ENCODE assay signal across 12 cellular contexts in genomic region chr15:68637755-68638405, GRCh38. TPM values are rescaled to one million over a fixed set of nuclear protein-coding genes. Genes with fewer than 3 reads are reported as not detected.
A peak's percentile ranks its signal among the peaks of the same experiment; 100 is the strongest.
DNase-seq lines count a peak whose midpoint lies in the region; ATAC-seq and TF ChIP-seq lines count a peak whose summit lies in the region.
"Had no signal": no experiment of that assay in that cellular context is flagged by ENCODE, and none has a peak within 500 bp of the region (broad histone marks: within the 10 kb centered on the region; RNA-seq: fewer than 3 reads in every experiment).

No MANE protein-coding gene starts in this region.

- no peak for TF ChIP-seq CTCF in breast epithelium (IDR thresholded peaks at IDR 0.05)
- TF ChIP-seq CTCF in MCF 10A (IDR thresholded peaks at IDR 0.05; ENCODE audit: unreplicated experiment): no peak
- no peak for TF ChIP-seq CTCF in endothelial cell (IDR thresholded peaks at IDR 0.05; ENCODE audit: unreplicated experiment)
- no peak for TF ChIP-seq CTCF in mucosa of descending colon (IDR thresholded peaks at IDR 0.05)
- no peak for TF ChIP-seq CTCF in uterus (IDR thresholded peaks at IDR 0.05)

- POLR2A ChIA-PET in MCF 10A (lab: Yijun Ruan, JAX): interaction anchor here (1.2 kb wide), 1 partner anchor 393 kb away, joined by 4 read pairs; no protein-coding TSS in a partner anchor

- H3K4me3 Mint-ChIP-seq in MCF 10A (ENCODE audit: unreplicated experiment): no peak overlapping the region
- H3K4me3 Mint-ChIP-seq in endothelial cell (ENCODE audit: unreplicated experiment): peak overlapping the region; percentile 6
- H3K4me3 Mint-ChIP-seq: stimulated activated naive CD8-positive, alpha-beta T cell treated with anti-CD3 and anti-CD28 coated beads, Interleukin-15, amount 100 ng/mL, for 72 hours had no signal

- H3K27me3 Mint-ChIP-seq in MCF 10A (ENCODE audit: insufficient read depth, unreplicated experiment) (no peaks in the 10 kb centered on the region), endothelial cell (ENCODE audit: unreplicated experiment) (no peaks in the 10 kb centered on the region)
- H3K27me3 Mint-ChIP-seq: stimulated activated naive CD8-positive, alpha-beta T cell treated with anti-CD3 and anti-CD28 coated beads, Interleukin-15, amount 100 ng/mL, for 72 hours had no signal

- no TSS peak for BruUV-seq in MCF 10A (replicated peaks; lab: Mats Ljungman, UMichigan)

- peaks cover 21% of the 10 kb centered on the region for H3K4me1 Mint-ChIP-seq in MCF 10A (ENCODE audit: insufficient read depth, unreplicated experiment)
- H3K4me1 Mint-ChIP-seq in endothelial cell (ENCODE audit: unreplicated experiment): peaks cover 56% of the 10 kb centered on the region
- H3K4me1 Mint-ChIP-seq: stimulated activated naive CD8-positive, alpha-beta T cell treated with anti-CD3 and anti-CD28 coated beads, Interleukin-15, amount 100 ng/mL, for 72 hours had no signal

- H3K36me3 ChIP-seq in breast epithelium: no peaks in the 10 kb centered on the region
- no peaks in the 10 kb centered on the region for H3K36me3 ChIP-seq in mucosa of descending colon (ENCODE audit: low read depth)
- H3K36me3 ChIP-seq in uterus: no peaks in the 10 kb centered on the region

- intact Hi-C loops in breast epithelium (cut with DNase I; ENCODE audit: low total_unique reads) (no loop called here), MCF 10A (cut with micrococcal nuclease) (no loop called here), mucosa of descending colon (cut with DNase I, micrococcal nuclease) (no loop called here), uterus (cut with DNase I; ENCODE audit: low total_unique reads) (no loop called here)

- CTCF ChIA-PET in MCF 10A (lab: Yijun Ruan, JAX): interaction anchor here (1.1 kb wide), 1 partner anchor 11 kb away, joined by 3 read pairs; no protein-coding TSS in a partner anchor

- H3K4me1 ChIP-seq in breast epithelium (peaks cover 0 to 9% of the 10 kb centered on the region in 2 donors), mucosa of descending colon (ENCODE audit: low read depth) (no peaks in the 10 kb centered on the region), uterus (peaks cover 21 to 27% of the 10 kb centered on the region in 2 donors)

- no peaks in the 10 kb centered on the region for H3K9me3 ChIP-seq in breast epithelium
- H3K9me3 ChIP-seq in mucosa of descending colon: no peaks in the 10 kb centered on the region
- H3K9me3 ChIP-seq in uterus: no peaks in the 10 kb centered on the region

- H3K4me3 ChIP-seq in breast epithelium (no peak overlapping the region), mucosa of descending colon (no peak overlapping the region), uterus (no peak overlapping the region)

- H3K36me3 Mint-ChIP-seq in MCF 10A (ENCODE audit: insufficient read depth, unreplicated experiment) (no peaks in the 10 kb centered on the region), endothelial cell (ENCODE audit: low read depth, unreplicated experiment) (peaks cover 15% of the 10 kb centered on the region)

- H3K27ac Mint-ChIP-seq in MCF 10A (ENCODE audit: low read depth, unreplicated experiment) (no peak overlapping the region), endothelial cell (ENCODE audit: unreplicated experiment) (peak overlapping the region; percentile 19)

- ATAC-seq in mucosa of descending colon: peak; percentile 59
- ATAC-seq: stimulated activated naive CD8-positive, alpha-beta T cell treated with anti-CD3 and anti-CD28 coated beads, Interleukin-15, amount 100 ng/mL, for 72 hours had no signal

- H3K27me3 ChIP-seq in breast epithelium: no peaks in the 10 kb centered on the region
- no peaks in the 10 kb centered on the region for H3K27me3 ChIP-seq in uterus

- H3K9me3 Mint-ChIP-seq in MCF 10A (ENCODE audit: unreplicated experiment) (no peaks in the 10 kb centered on the region), endothelial cell (ENCODE audit: unreplicated experiment) (no peaks in the 10 kb centered on the region)
- H3K9me3 Mint-ChIP-seq: stimulated activated naive CD8-positive, alpha-beta T cell treated with anti-CD3 and anti-CD28 coated beads, Interleukin-15, amount 100 ng/mL, for 72 hours had no signal

- DNase-seq in breast epithelium (ENCODE audit: low spot score in 2 of 2): no peak
- DNase-seq in MCF 10A (ENCODE audit: unreplicated experiment): no peak
- no peak for DNase-seq in endothelial cell (ENCODE audit: low spot score)
- peak in 2 of 3 donors; percentile 49 to 53 for DNase-seq in mucosa of descending colon
- DNase-seq in uterus: peak; percentile 70 to 83
- DNase-seq in activated naive CD4-positive, alpha-beta T cell (lab: John Stamatoyannopoulos, UW): no peak
- no peak for DNase-seq in 8988T
- DNase-seq in stimulated activated CD4-positive, alpha-beta T cell treated with anti-CD3 and anti-CD28 coated beads, Interleukin-12 subunit alpha, Interleukin-12 subunit beta, amount 100 ng/mL, for 4 hours: no peak
- DNase-seq: GDM1; NCI-H1930; stimulated activated naive CD8-positive, alpha-beta T cell treated with anti-CD3 and anti-CD28 coated beads, Interleukin-15, amount 100 ng/mL, for 72 hours had no signal

- TF ChIP-seq POLR2A in breast epithelium (IDR thresholded peaks at IDR 0.05): no peak
- TF ChIP-seq POLR2A in uterus (IDR thresholded peaks at IDR 0.05): no peak

- H3K27ac ChIP-seq in breast epithelium: peak overlapping the region; percentile 82 to 88
- H3K27ac ChIP-seq in uterus: peak overlapping the region; percentile 71
- H3K27ac ChIP-seq: VCaP had no signal

RNA-seq across cellular contexts. Expression of gene CORO2B, which starts 59.1 kb away (rescaled TPM):
- total RNA-seq in breast epithelium (10 to 100 TPM in 1 of 3 donors, 1 to 10 TPM in 2; 2.9 to 11.2 (median 3.5) TPM), MCF 10A (2022) (0.47 and 0.79 TPM in 2 replicates), endothelial cell (ENCODE audit: unreplicated experiment) (71.7 TPM), mucosa of descending colon (1 to 10 TPM; 1.3 to 4.7 (median 1.9) TPM), uterus (10 to 100 TPM in 1 of 4 donors, 1 to 10 TPM in 3; 1.3 to 18.2 (median 7.0) TPM)

Comparison
In these comparisons a context has a peak if more than half of its experiments do, and no peak if none do; other contexts are left out.
1. DNase-seq: peak in mucosa of descending colon (2 of 3) and uterus (2 of 2); none in breast epithelium (0 of 2), MCF 10A (single experiment), endothelial cell (single experiment), activated naive CD4-positive, alpha-beta T cell (0 of 4), 8988T (single experiment) and stimulated activated CD4-positive, alpha-beta T cell treated with anti-CD3 and anti-CD28 coated beads, Interleukin-12 subunit alpha, Interleukin-12 subunit beta, amount 100 ng/mL, for 4 hours (single experiment).